In the genomic region with DNA sequence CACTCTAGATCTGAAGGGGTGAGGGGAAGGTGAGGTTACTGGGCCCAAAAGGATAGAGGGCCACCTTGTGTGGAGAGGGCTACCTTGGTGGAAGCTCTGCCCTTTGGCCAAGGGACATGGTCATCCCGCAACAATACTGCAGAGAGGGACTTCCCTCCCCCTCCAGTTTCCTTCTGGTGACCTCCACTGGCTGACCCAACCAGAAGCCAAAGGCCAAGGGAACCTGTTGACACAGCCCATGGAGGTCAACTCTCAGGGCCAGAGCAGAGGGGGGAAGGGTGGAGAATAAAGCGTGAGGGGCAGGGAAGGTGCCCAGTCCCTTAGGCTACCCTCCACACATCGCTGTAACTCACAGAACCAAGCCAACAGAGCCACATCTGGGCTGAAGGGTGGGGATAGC, we compare ENCODE assay signal across 1 cellular context.
A peak's percentile ranks its signal among the peaks of the same experiment; 100 is the strongest.
TF ChIP-seq lines count a peak whose summit lies in the region.

No MANE protein-coding gene starts in this region.

TF ChIP-seq in HepG2, 621 proteins besides CTCF, POLR2A, EP300 and RAD21 (continued from another document):
- TF ChIP-seq CEBPG (CRISPR knock-in tag; IDR thresholded peaks at IDR 0.05) (no peak), BRF2 (CRISPR knock-in tag; IDR thresholded peaks at IDR 0.05) (no peak), AGO2 (optimal IDR thresholded peaks at IDR 0.05; ENCODE audit: low read depth, low read length) (no peak), MED13 (CRISPR knock-in tag; IDR thresholded peaks at IDR 0.05) (no peak), ATM (IDR thresholded peaks at IDR 0.05; ENCODE audit: borderline replicate concordance) (no peak), REPIN1 (CRISPR knock-in tag; IDR thresholded peaks at IDR 0.05; ENCODE audit: borderline replicate concordance, low read depth) (0 out of 2 replicates have a peak, but pooled peaks have one; percentile 26), ZNF430 (CRISPR knock-in tag; IDR thresholded peaks at IDR 0.05) (peak; percentile 37; the same call in 1 of the 2 replicates), ZNF574 (CRISPR knock-in tag; IDR thresholded peaks at IDR 0.05) (peak; percentile 59; the same call in 1 of the 2 replicates), MYPOP (CRISPR knock-in tag; IDR thresholded peaks at IDR 0.05) (no peak), ZNF333 (CRISPR knock-in tag; IDR thresholded peaks at IDR 0.05; ENCODE audit: borderline replicate concordance) (no peak), ZNF451 (CRISPR knock-in tag; IDR thresholded peaks at IDR 0.05) (no peak; the same call in 1 of the 2 replicates), E2F2 (CRISPR knock-in tag; IDR thresholded peaks at IDR 0.05; ENCODE audit: borderline replicate concordance) (no peak), PRDM10 (CRISPR knock-in tag; IDR thresholded peaks at IDR 0.05; ENCODE audit: low read depth) (no peak), ZNF615 (CRISPR knock-in tag; IDR thresholded peaks at IDR 0.05; ENCODE audit: borderline replicate concordance) (no peak), CBX1 (IDR thresholded peaks at IDR 0.05; ENCODE audit: low read depth) (no peak), HMGA1 (CRISPR knock-in tag; conservative IDR thresholded peaks at IDR 0.05) (no peak), ZBTB7B (CRISPR knock-in tag; IDR thresholded peaks at IDR 0.05) (peak; percentile 55; the same call in 1 of the 2 replicates), TRIM24 (CRISPR knock-in tag; IDR thresholded peaks at IDR 0.05) (0 out of 2 replicates have a peak, but pooled peaks have one; percentile 62), EED (CRISPR knock-in tag; IDR thresholded peaks at IDR 0.05) (no peak), AGO1 (IDR thresholded peaks at IDR 0.05; ENCODE audit: low read depth, low read length, poor library complexity, severe bottlenecking) (no peak)
- TF ChIP-seq, protein P1, sequence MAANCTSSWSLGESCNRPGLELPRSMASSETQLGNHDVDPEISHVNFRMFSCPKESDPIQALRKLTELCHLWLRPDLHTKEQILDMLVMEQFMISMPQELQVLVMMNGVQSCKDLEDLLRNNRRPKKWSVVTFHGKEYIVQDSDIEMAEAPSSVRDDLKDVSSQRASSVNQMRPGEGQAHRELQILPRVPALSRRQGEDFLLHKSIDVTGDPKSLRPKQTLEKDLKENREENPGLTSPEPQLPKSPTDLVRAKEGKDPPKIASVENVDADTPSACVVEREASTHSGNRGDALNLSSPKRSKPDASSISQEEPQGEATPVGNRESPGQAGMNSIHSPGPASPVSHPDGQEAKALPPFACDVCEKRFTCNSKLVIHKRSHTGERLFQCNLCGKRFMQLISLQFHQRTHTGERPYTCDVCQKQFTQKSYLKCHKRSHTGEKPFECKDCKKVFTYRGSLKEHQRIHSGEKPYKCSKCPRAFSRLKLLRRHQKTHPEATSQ (CRISPR knock-in tag; IDR thresholded peaks at IDR 0.05; ENCODE audit: borderline replicate concordance) = no peak
- TF ChIP-seq, protein P2, sequence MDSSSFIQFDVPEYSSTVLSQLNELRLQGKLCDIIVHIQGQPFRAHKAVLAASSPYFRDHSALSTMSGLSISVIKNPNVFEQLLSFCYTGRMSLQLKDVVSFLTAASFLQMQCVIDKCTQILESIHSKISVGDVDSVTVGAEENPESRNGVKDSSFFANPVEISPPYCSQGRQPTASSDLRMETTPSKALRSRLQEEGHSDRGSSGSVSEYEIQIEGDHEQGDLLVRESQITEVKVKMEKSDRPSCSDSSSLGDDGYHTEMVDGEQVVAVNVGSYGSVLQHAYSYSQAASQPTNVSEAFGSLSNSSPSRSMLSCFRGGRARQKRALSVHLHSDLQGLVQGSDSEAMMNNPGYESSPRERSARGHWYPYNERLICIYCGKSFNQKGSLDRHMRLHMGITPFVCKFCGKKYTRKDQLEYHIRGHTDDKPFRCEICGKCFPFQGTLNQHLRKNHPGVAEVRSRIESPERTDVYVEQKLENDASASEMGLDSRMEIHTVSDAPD (CRISPR knock-in tag; IDR thresholded peaks at IDR 0.05) = no peak
- TF ChIP-seq, protein P3, sequence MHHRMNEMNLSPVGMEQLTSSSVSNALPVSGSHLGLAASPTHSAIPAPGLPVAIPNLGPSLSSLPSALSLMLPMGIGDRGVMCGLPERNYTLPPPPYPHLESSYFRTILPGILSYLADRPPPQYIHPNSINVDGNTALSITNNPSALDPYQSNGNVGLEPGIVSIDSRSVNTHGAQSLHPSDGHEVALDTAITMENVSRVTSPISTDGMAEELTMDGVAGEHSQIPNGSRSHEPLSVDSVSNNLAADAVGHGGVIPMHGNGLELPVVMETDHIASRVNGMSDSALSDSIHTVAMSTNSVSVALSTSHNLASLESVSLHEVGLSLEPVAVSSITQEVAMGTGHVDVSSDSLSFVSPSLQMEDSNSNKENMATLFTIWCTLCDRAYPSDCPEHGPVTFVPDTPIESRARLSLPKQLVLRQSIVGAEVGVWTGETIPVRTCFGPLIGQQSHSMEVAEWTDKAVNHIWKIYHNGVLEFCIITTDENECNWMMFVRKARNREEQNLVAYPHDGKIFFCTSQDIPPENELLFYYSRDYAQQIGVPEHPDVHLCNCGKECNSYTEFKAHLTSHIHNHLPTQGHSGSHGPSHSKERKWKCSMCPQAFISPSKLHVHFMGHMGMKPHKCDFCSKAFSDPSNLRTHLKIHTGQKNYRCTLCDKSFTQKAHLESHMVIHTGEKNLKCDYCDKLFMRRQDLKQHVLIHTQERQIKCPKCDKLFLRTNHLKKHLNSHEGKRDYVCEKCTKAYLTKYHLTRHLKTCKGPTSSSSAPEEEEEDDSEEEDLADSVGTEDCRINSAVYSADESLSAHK (CRISPR knock-in tag; IDR thresholded peaks at IDR 0.05; ENCODE audit: borderline replicate concordance) = no peak
